ENCODE assay signal across 8 cellular contexts in genomic region chr2:163347982-163348842, GRCh38.
DNase-seq lines count a peak whose midpoint lies in the region; ATAC-seq and TF ChIP-seq lines count a peak whose summit lies in the region.

No MANE protein-coding gene starts in this region.

- peaks cover 25% of the 10 kb centered on the region for H3K4me1 ChIP-seq in HUES6 (ENCODE audit: control insufficient read depth, insufficient read depth, low read length)
- H3K4me1 ChIP-seq in spleen, result peaks cover 0 to 46% (median 23%) of the 10 kb centered on the region in 6 donors

- no peak for TF ChIP-seq CTCF in spleen (IDR thresholded peaks at IDR 0.05 in 8 of 11, conservative IDR thresholded peaks at IDR 0.05 in 3 of 11)

- DNase-seq in AG08396 (ENCODE audit: low spot score) (peak; percentile 87), cortex of kidney (lab: John Stamatoyannopoulos, UW) (peak; percentile 5), kidney tubule cell (ENCODE audit: low spot score) (peak; percentile 95), spleen (peak; percentile 82), GM19240 (ENCODE audit: insufficient read length, low spot score) (no peak), SHP77 treated with DMSO at 0.1 percent for 48 hours (lab: John Stamatoyannopoulos, UW) (no peak)

- intact Hi-C loops in spleen (cut with DNase I; ENCODE audit: low total_unique reads), result no loop called here

- TF ChIP-seq POLR2A in spleen (IDR thresholded peaks at IDR 0.05), result no peak

- no peaks in the 10 kb centered on the region for H3K36me3 ChIP-seq in HUES6 (ENCODE audit: control insufficient read depth, insufficient read depth, low read length)
- H3K36me3 ChIP-seq in spleen, result no peaks in the 10 kb centered on the region

- H3K4me3 ChIP-seq in HUES6 (ENCODE audit: low read depth, low read length) (peak overlapping the region; percentile 51), spleen (peak overlapping the region in 4 of 8 donors; percentile 8 to 52 (median 26))

- no peak for ATAC-seq in GM21526 (IDR thresholded peaks at IDR 0.05; ENCODE audit: low FRiP score, unreplicated experiment)

- peak overlapping the region; percentile 69 for H3K9ac ChIP-seq in HUES6 (ENCODE audit: low read length)

- H3K9me3 ChIP-seq in HUES6 (ENCODE audit: control insufficient read depth, insufficient read depth, low read depth, low read length), result no peaks in the 10 kb centered on the region
- no peaks in the 10 kb centered on the region for H3K9me3 ChIP-seq in spleen

- H3K27ac ChIP-seq in HUES6 (ENCODE audit: low read depth, low read length) (peak overlapping the region; percentile 10; the same call in 1 of the 2 replicates), spleen (peak overlapping the region; percentile 38 to 86 (median 81))

- H3K27me3 ChIP-seq in HUES6 (ENCODE audit: control insufficient read depth, insufficient read depth, low read length), result no peaks in the 10 kb centered on the region
- H3K27me3 ChIP-seq in spleen (replicated peaks in 1 of 7), result peaks cover 0 to 4% (median 0%) of the 10 kb centered on the region in 7 donors

- WGBS in spleen, 5 donors, result 36 to 61% (median 40%) methylated on average over 46 of the region's 46 CpGs

Comparison
In these comparisons a context has a peak if more than half of its experiments do, and no peak if none do; other contexts are left out.
1. DNase-seq: peak in AG08396 (single experiment), cortex of kidney (single experiment), kidney tubule cell (single experiment) and spleen (single experiment); none in GM19240 (single experiment) and SHP77 treated with DMSO at 0.1 percent for 48 hours (single experiment).